Comparison of ENCODE assay signal across 22 cellular contexts in genomic region chr7:147984265-147984664, GRCh38.
DNase-seq lines count a peak whose midpoint lies in the region; ATAC-seq, FAIRE-seq and TF ChIP-seq lines count a peak whose summit lies in the region.
"Had no signal": no experiment of that assay in that cellular context is flagged by ENCODE, and none has a peak within 500 bp of the region (broad histone marks: within the 10 kb centered on the region; RNA-seq: fewer than 3 reads in every experiment).

No MANE protein-coding gene starts in this region.

- H3K9me3 Mint-ChIP-seq in mesothelial cell of epicardium (peaks cover 9% of the 10 kb centered on the region), type B pancreatic cell (peaks cover 18% of the 10 kb centered on the region)
- H3K9me3 Mint-ChIP-seq: CD8-positive, alpha-beta T cell had no signal

- H3K9ac ChIP-seq in liver (ENCODE audit: low read depth in 1 of 2, low read length in 2 of 2) = no peak overlapping the region
- no peak overlapping the region for H3K9ac ChIP-seq in HepG2 (ENCODE audit: insufficient read depth, low read depth, low read length)
- H3K9ac ChIP-seq: BLaER1 treated with 17β-estradiol and CSF1 and Interleukin-3, amounts not matched to agents 10 nM and 100 nM had no signal

- FAIRE-seq in HepG2 (lab: Jason Lieb, UNC) = no peak
- FAIRE-seq: A549, D721Med, G401.6, GM12891, GM19239 had no signal

- in situ Hi-C loops in HepG2 (cut with HindIII; ENCODE audit: extremely low pct_ligation_motif_present, low pct_unique_long_range_greater_than_20kb) = no loop called here

- H3K4me3 ChIP-seq in liver (ENCODE audit: low read depth in 1 of 3, low read length in 3 of 3) = no peak overlapping the region
- H3K4me3 ChIP-seq in HepG2 (replicated peaks in 1 of 3; ENCODE audit: insufficient read depth in 1 of 3, low read depth in 2 of 3, low read length in 3 of 3) = no peak overlapping the region
- H3K4me3 ChIP-seq: A549; BLaER1 treated with 17β-estradiol and CSF1 and Interleukin-3, amounts not matched to agents 10 nM and 100 nM had no signal

- no peak overlapping the region for H3K4me2 ChIP-seq in HepG2 (ENCODE audit: low read depth, low read length)
- H3K4me2 ChIP-seq: A549; BLaER1 treated with 17β-estradiol and CSF1 and Interleukin-3, amounts not matched to agents 10 nM and 100 nM had no signal

- CTCF ChIA-PET in HepG2 (lab: Yijun Ruan, JAX; ENCODE audit: low intra/inter-chr PET ratio, low total read pairs) = no interaction called here

- DNase-seq in HepG2 (ENCODE audit: low spot score) (no peak), mesothelial cell of epicardium (ENCODE audit: low spot score in 2 of 2, unreplicated experiment in 2 of 2) (no peak), type B pancreatic cell (ENCODE audit: extremely low spot score, unreplicated experiment) (no peak)
- DNase-seq: AML-193; Caco-2; Calu3; CD4-positive, alpha-beta T cell; CD8-positive, alpha-beta T cell; DMS79 treated with DMSO at 0.1 percent for 48 hours; GF-D8 had no signal

- TF ChIP-seq EP300 in HepG2 (IDR thresholded peaks at IDR 0.05; ENCODE audit: low read depth in 2 of 2, low read length in 2 of 2) (no peak), HepG2 (CRISPR knock-in tag; IDR thresholded peaks at IDR 0.05; ENCODE audit: borderline replicate concordance) (no peak)

- TF ChIP-seq CTCF in liver (IDR thresholded peaks at IDR 0.05; ENCODE audit: low read depth, low read length, missing input control) (no peak), HepG2 (CRISPR knock-in tag; IDR thresholded peaks at IDR 0.05) (no peak), mesothelial cell of epicardium (IDR thresholded peaks at IDR 0.05; ENCODE audit: unreplicated experiment) (no peak), type B pancreatic cell (conservative IDR thresholded peaks at IDR 0.05) (no peak)

- intact Hi-C loops in HepG2 (cut with micrococcal nuclease; ENCODE audit: unreplicated experiment) = no loop called here

- H3K27me3 Mint-ChIP-seq in mesothelial cell of epicardium (ENCODE audit: low read depth) = no peaks in the 10 kb centered on the region
- no peaks in the 10 kb centered on the region for H3K27me3 Mint-ChIP-seq in type B pancreatic cell
- H3K27me3 Mint-ChIP-seq: B cell; CD4-positive, alpha-beta T cell had no signal

- no peaks in the 10 kb centered on the region for H4K20me1 ChIP-seq in HepG2 (ENCODE audit: insufficient read depth, low read length)
- H4K20me1 ChIP-seq: BLaER1 treated with 17β-estradiol and CSF1 and Interleukin-3, amounts not matched to agents 10 nM and 100 nM had no signal

- H3K27ac ChIP-seq in liver (ENCODE audit: low read depth in 1 of 2, low read length in 2 of 2) (no peak overlapping the region), HepG2 (ENCODE audit: extremely low read length, insufficient read depth, low read length) (no peak overlapping the region)
- H3K27ac ChIP-seq: 22Rv1; A549; BLaER1 treated with 17β-estradiol and CSF1 and Interleukin-3, amounts not matched to agents 10 nM and 100 nM; C4-2B had no signal

- H3K27me3 ChIP-seq in liver (ENCODE audit: control insufficient read depth in 4 of 4, insufficient read depth in 4 of 4, low read length in 3 of 4) = no peaks in the 10 kb centered on the region
- H3K27me3 ChIP-seq in HepG2 (ENCODE audit: control insufficient read depth in 1 of 2, insufficient read depth in 2 of 2, low read length in 2 of 2) = no peaks in the 10 kb centered on the region
- H3K27me3 ChIP-seq: BLaER1 treated with 17β-estradiol and CSF1 and Interleukin-3, amounts not matched to agents 10 nM and 100 nM had no signal

- WGBS in liver = 49% methylated on average over 2 of the region's 2 CpGs
- 0% methylated on average over 2 of the region's 2 CpGs for WGBS in HepG2 (ENCODE audit: low lambda C conversion rate)

- no peak for TF ChIP-seq POLR2A in HepG2 (IDR thresholded peaks at IDR 0.05; ENCODE audit: insufficient read depth in 1 of 2, low read depth in 2 of 2, low read length in 2 of 2)

- H3K79me2 ChIP-seq in HepG2 (ENCODE audit: insufficient read depth, low read length) = no peaks in the 10 kb centered on the region

- TF ChIP-seq RAD21 in liver (IDR thresholded peaks at IDR 0.05) (no peak), HepG2 (CRISPR knock-in tag; IDR thresholded peaks at IDR 0.05) (no peak)

- peaks cover 22% of the 10 kb centered on the region for H3K4me1 Mint-ChIP-seq in mesothelial cell of epicardium
- H3K4me1 Mint-ChIP-seq in type B pancreatic cell (ENCODE audit: unreplicated experiment) = peaks cover 14% of the 10 kb centered on the region
- H3K4me1 Mint-ChIP-seq: B cell had no signal

- no peak overlapping the region for H3K4me3 Mint-ChIP-seq in mesothelial cell of epicardium
- H3K4me3 Mint-ChIP-seq in type B pancreatic cell = peak overlapping the region; percentile 34
- H3K4me3 Mint-ChIP-seq: B cell; CD4-positive, alpha-beta T cell; CD8-positive, alpha-beta T cell had no signal

- BruUV-seq in HepG2 (replicated peaks; lab: Mats Ljungman, UMichigan) = no TSS peak

- H3K4me1 ChIP-seq in liver (ENCODE audit: control insufficient read depth in 4 of 4, insufficient read depth in 4 of 4, low read length in 3 of 4) (no peaks in the 10 kb centered on the region), HepG2 (ENCODE audit: insufficient read depth, low read length) (no peaks in the 10 kb centered on the region)
- H3K4me1 ChIP-seq: A549, Caco-2 had no signal

- no peaks in the 10 kb centered on the region for H3K36me3 Mint-ChIP-seq in mesothelial cell of epicardium
- no peaks in the 10 kb centered on the region for H3K36me3 Mint-ChIP-seq in type B pancreatic cell
- H3K36me3 Mint-ChIP-seq: CD8-positive, alpha-beta T cell had no signal

- peak overlapping the region; percentile 7 for H3K27ac Mint-ChIP-seq in mesothelial cell of epicardium
- peak overlapping the region; percentile 47 for H3K27ac Mint-ChIP-seq in type B pancreatic cell
- H3K27ac Mint-ChIP-seq: B cell; CD4-positive, alpha-beta T cell; CD8-positive, alpha-beta T cell had no signal

- H3K36me3 ChIP-seq in liver (ENCODE audit: control insufficient read depth in 4 of 4, insufficient read depth in 3 of 4, low read depth in 1 of 4, low read length in 3 of 4) (no peaks in the 10 kb centered on the region), HepG2 (replicated peaks in 1 of 2; ENCODE audit: control insufficient read depth in 1 of 2, insufficient read depth in 2 of 2, low read length in 2 of 2) (no peaks in the 10 kb centered on the region)
- H3K36me3 ChIP-seq: BLaER1 treated with 17β-estradiol and CSF1 and Interleukin-3, amounts not matched to agents 10 nM and 100 nM had no signal

- POLR2A ChIA-PET in HepG2 (lab: Yijun Ruan, JAX) = no interaction called here

- no peak overlapping the region for H2AFZ ChIP-seq in HepG2 (ENCODE audit: low read length)

- no peak for ATAC-seq in HepG2
- ATAC-seq in HG03342 (IDR thresholded peaks at IDR 0.05; ENCODE audit: unreplicated experiment) = no peak
- ATAC-seq in HG03095 (IDR thresholded peaks at IDR 0.05; ENCODE audit: unreplicated experiment) = no peak
- ATAC-seq: A549; CD8-positive, alpha-beta T cell had no signal

- no peaks in the 10 kb centered on the region for H3K9me3 ChIP-seq in liver (ENCODE audit: control insufficient read depth in 4 of 4, low read length in 3 of 4)
- H3K9me3 ChIP-seq in HepG2 (ENCODE audit: low read length) = no peaks in the 10 kb centered on the region
- H3K9me3 ChIP-seq: A549 had no signal

TF ChIP-seq in liver, 16 proteins besides CTCF, POLR2A, EP300 and RAD21:
- TF ChIP-seq HNF4G (IDR thresholded peaks at IDR 0.05) (no peak), HNF4A (conservative IDR thresholded peaks at IDR 0.05) (peak; percentile 46 to 58)

TF ChIP-seq in HepG2, 621 proteins besides CTCF, POLR2A, EP300 and RAD21 (continues in another document):
- TF ChIP-seq NR3C1 (CRISPR knock-in tag; IDR thresholded peaks at IDR 0.05) (no peak), HBP1 (CRISPR knock-in tag; IDR thresholded peaks at IDR 0.05; ENCODE audit: low read depth) (no peak), TCF12 (IDR thresholded peaks at IDR 0.05) (no peak), TCF12 (CRISPR knock-in tag; IDR thresholded peaks at IDR 0.05) (no peak), PRDM4 (CRISPR knock-in tag; IDR thresholded peaks at IDR 0.05; ENCODE audit: borderline replicate concordance) (no peak), TARDBP (CRISPR knock-in tag; IDR thresholded peaks at IDR 0.05) (no peak)
